ENCODE assay signal across 22 cellular contexts in the genomic region with DNA sequence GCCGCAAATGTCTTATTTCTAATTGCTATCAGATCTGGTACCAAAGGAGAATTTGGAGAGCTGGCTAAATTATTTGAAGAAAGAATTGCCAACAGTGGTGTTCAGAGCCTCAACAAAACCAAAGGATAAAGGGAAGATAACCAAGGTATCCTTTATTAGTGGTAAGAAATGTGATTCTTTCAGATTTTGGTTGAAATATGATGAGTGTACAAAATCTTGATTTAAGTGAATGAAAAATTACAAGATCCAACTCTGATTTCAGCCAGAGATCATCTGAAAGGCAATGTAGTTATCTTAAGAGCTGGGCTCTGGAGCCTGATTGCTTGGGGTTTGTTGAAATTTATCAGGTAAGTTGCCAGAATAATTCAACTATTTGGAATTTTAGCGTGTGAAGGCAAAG. TPM values are rescaled to one million over a fixed set of nuclear protein-coding genes. Genes with fewer than 3 reads are reported as not detected.
DNase-seq lines count a peak whose midpoint lies in the region; ATAC-seq and TF ChIP-seq lines count a peak whose summit lies in the region.
"Had no signal": no experiment of that assay in that cellular context is flagged by ENCODE, and none has a peak within 500 bp of the region (broad histone marks: within the 10 kb centered on the region; RNA-seq: fewer than 3 reads in every experiment).

No MANE protein-coding gene starts in this region.

- in situ Hi-C loops in IMR-90 (cut with MboI; ENCODE audit: low sequenced_read_pairs) = no loop called here

- peaks cover 74% of the 10 kb centered on the region for H3K4me1 Mint-ChIP-seq in activated CD4-positive, alpha-beta memory T cell treated with anti-CD3 and anti-CD28 coated beads for 36 hours (ENCODE audit: low read depth)
- peaks cover 54% of the 10 kb centered on the region for H3K4me1 Mint-ChIP-seq in activated CD4-positive, alpha-beta memory T cell treated with anti-CD3 and anti-CD28 coated beads, Interleukin-2, amount 10 ng/mL, durations not matched to agents 7 days and 5 days
- peaks cover 73% of the 10 kb centered on the region for H3K4me1 Mint-ChIP-seq in activated naive CD8-positive, alpha-beta T cell treated with anti-CD3 and anti-CD28 coated beads, Interleukin-2, amount 50 U/mL, for 24 hours
- H3K4me1 Mint-ChIP-seq in neural crest cell = peaks cover 26% of the 10 kb centered on the region

- TF ChIP-seq EP300 in stomach (IDR thresholded peaks at IDR 0.05) = no peak

- peaks cover 23% of the 10 kb centered on the region for H4K20me1 ChIP-seq in IMR-90 (ENCODE audit: insufficient read depth, low read length)

- CTCF ChIA-PET in activated CD4-positive, alpha-beta memory T cell treated with anti-CD3 and anti-CD28 coated beads for 36 hours (lab: Charles Lee) = no interaction called here
- CTCF ChIA-PET in activated CD4-positive, alpha-beta memory T cell treated with anti-CD3 and anti-CD28 coated beads, Interleukin-2, amount 10 ng/mL, durations not matched to agents 7 days and 5 days (lab: Charles Lee) = no interaction called here
- CTCF ChIA-PET in IMR-90 (lab: Yijun Ruan, JAX) = no interaction called here

- no peak for TF ChIP-seq CTCF in IMR-90 (conservative IDR thresholded peaks at IDR 0.05; ENCODE audit: low read depth, low read length)
- no peak for TF ChIP-seq CTCF in neural crest cell (conservative IDR thresholded peaks at IDR 0.05)
- TF ChIP-seq CTCF in stomach (IDR thresholded peaks at IDR 0.05) = no peak

- no peak overlapping the region for H3K4me3 Mint-ChIP-seq in activated CD4-positive, alpha-beta memory T cell treated with anti-CD3 and anti-CD28 coated beads for 36 hours
- no peak overlapping the region for H3K4me3 Mint-ChIP-seq in activated CD4-positive, alpha-beta memory T cell treated with anti-CD3 and anti-CD28 coated beads, Interleukin-2, amount 10 ng/mL, durations not matched to agents 7 days and 5 days
- H3K4me3 Mint-ChIP-seq in activated naive CD8-positive, alpha-beta T cell treated with anti-CD3 and anti-CD28 coated beads, Interleukin-2, amount 50 U/mL, for 24 hours = peak overlapping the region; percentile 42
- peak overlapping the region; percentile 75 for H3K4me3 Mint-ChIP-seq in neural crest cell
- H3K4me3 Mint-ChIP-seq: activated CD8-positive, alpha-beta memory T cell treated with anti-CD3 and anti-CD28 coated beads, Interleukin-2, amount 10 ng/mL, durations not matched to agents 7 days and 5 days had no signal

- H3K18ac ChIP-seq in IMR-90 (ENCODE audit: low read depth, low read length) = no peak overlapping the region

- H2AK9ac ChIP-seq in IMR-90 (replicated peaks; ENCODE audit: low read depth, low read length, poor library complexity) = no peak overlapping the region

- H3K4me2 ChIP-seq in IMR-90 (ENCODE audit: low read depth, low read length) = no peak overlapping the region
- H3K4me2 ChIP-seq: BLaER1 had no signal

- no peaks in the 10 kb centered on the region for H3K27me3 Mint-ChIP-seq in activated CD4-positive, alpha-beta memory T cell treated with anti-CD3 and anti-CD28 coated beads for 36 hours
- H3K27me3 Mint-ChIP-seq in activated CD4-positive, alpha-beta memory T cell treated with anti-CD3 and anti-CD28 coated beads, Interleukin-2, amount 10 ng/mL, durations not matched to agents 7 days and 5 days = no peaks in the 10 kb centered on the region
- no peaks in the 10 kb centered on the region for H3K27me3 Mint-ChIP-seq in activated naive CD8-positive, alpha-beta T cell treated with anti-CD3 and anti-CD28 coated beads, Interleukin-2, amount 50 U/mL, for 24 hours
- H3K27me3 Mint-ChIP-seq in neural crest cell (ENCODE audit: low read depth) = no peaks in the 10 kb centered on the region
- H3K27me3 Mint-ChIP-seq: activated CD8-positive, alpha-beta memory T cell treated with anti-CD3 and anti-CD28 coated beads, Interleukin-2, amount 10 ng/mL, durations not matched to agents 7 days and 5 days had no signal

- no peak overlapping the region for H3K27ac ChIP-seq in IMR-90 (ENCODE audit: insufficient read depth, low read length)
- H3K27ac ChIP-seq in stomach = peak overlapping the region in 1 of 5 donors; percentile 3
- H3K27ac ChIP-seq: BLaER1, gastroesophageal sphincter, spleen, upper lobe of left lung had no signal

- no peak overlapping the region for H2AFZ ChIP-seq in IMR-90 (replicated peaks; ENCODE audit: low read length, poor library complexity)

- H3K27me3 ChIP-seq in IMR-90 (ENCODE audit: control insufficient read depth, insufficient read depth, low read length) (no peaks in the 10 kb centered on the region), stomach (no peaks in the 10 kb centered on the region)
- H3K27me3 ChIP-seq: BLaER1, gastroesophageal sphincter, spleen, upper lobe of left lung had no signal

- peak overlapping the region; percentile 59 for H3K27ac Mint-ChIP-seq in activated CD4-positive, alpha-beta memory T cell treated with anti-CD3 and anti-CD28 coated beads for 36 hours
- no peak overlapping the region for H3K27ac Mint-ChIP-seq in activated CD4-positive, alpha-beta memory T cell treated with anti-CD3 and anti-CD28 coated beads, Interleukin-2, amount 10 ng/mL, durations not matched to agents 7 days and 5 days
- H3K27ac Mint-ChIP-seq in activated naive CD8-positive, alpha-beta T cell treated with anti-CD3 and anti-CD28 coated beads, Interleukin-2, amount 50 U/mL, for 24 hours = peak overlapping the region; percentile 70
- no peak overlapping the region for H3K27ac Mint-ChIP-seq in neural crest cell (ENCODE audit: unreplicated experiment)
- H3K27ac Mint-ChIP-seq: activated CD8-positive, alpha-beta memory T cell treated with anti-CD3 and anti-CD28 coated beads, Interleukin-2, amount 10 ng/mL, durations not matched to agents 7 days and 5 days had no signal

- no peak overlapping the region for H2BK5ac ChIP-seq in IMR-90 (ENCODE audit: low read depth, low read length, poor library complexity, severe bottlenecking)

- no peak overlapping the region for H2BK120ac ChIP-seq in IMR-90 (ENCODE audit: low read depth, low read length)

- H3K36me3 Mint-ChIP-seq in activated CD4-positive, alpha-beta memory T cell treated with anti-CD3 and anti-CD28 coated beads for 36 hours = peaks cover 96% of the 10 kb centered on the region
- H3K36me3 Mint-ChIP-seq in activated CD4-positive, alpha-beta memory T cell treated with anti-CD3 and anti-CD28 coated beads, Interleukin-2, amount 10 ng/mL, durations not matched to agents 7 days and 5 days (ENCODE audit: low read depth) = peaks cover 87% of the 10 kb centered on the region
- peaks cover 96% of the 10 kb centered on the region for H3K36me3 Mint-ChIP-seq in activated naive CD8-positive, alpha-beta T cell treated with anti-CD3 and anti-CD28 coated beads, Interleukin-2, amount 50 U/mL, for 24 hours (ENCODE audit: low read depth)
- peaks cover 35% of the 10 kb centered on the region for H3K36me3 Mint-ChIP-seq in neural crest cell (ENCODE audit: low read depth)

- TF ChIP-seq POLR2A in IMR-90 (IDR thresholded peaks at IDR 0.05; ENCODE audit: low read depth, low read length) (no peak), stomach (IDR thresholded peaks at IDR 0.05) (no peak)

- DNase-seq in activated CD4-positive, alpha-beta memory T cell treated with anti-CD3 and anti-CD28 coated beads for 36 hours = no peak
- DNase-seq in activated CD4-positive, alpha-beta memory T cell treated with anti-CD3 and anti-CD28 coated beads, Interleukin-2, amount 10 ng/mL, durations not matched to agents 7 days and 5 days = no peak
- DNase-seq in IMR-90 (no peak), neural crest cell (ENCODE audit: low read depth, low spot score) (no peak), stomach (no peak), RPMI8226 (no peak)
- no peak for DNase-seq in activated naive CD8-positive, alpha-beta T cell treated with anti-CD3 and anti-CD28 coated beads, Interleukin-2, amount 50 U/mL, for 24 hours
- DNase-seq: activated CD8-positive, alpha-beta memory T cell treated with anti-CD3 and anti-CD28 coated beads, Interleukin-2, amount 10 ng/mL, durations not matched to agents 7 days and 5 days; Calu3; effector CD8-positive, alpha-beta T cell; islet precursor cell; Karpas-422; NCI-H187; NCI-H69; spleen; stimulated activated CD4-positive, alpha-beta T cell treated with anti-CD3 and anti-CD28 coated beads, Interleukin-4, amount 100 ng/mL, for 24 hours; T1000; upper lobe of left lung had no signal

- H3K79me1 ChIP-seq in IMR-90 (ENCODE audit: low read depth in 1 of 2, low read length in 2 of 2) = peaks cover 44 to 70% of the 10 kb centered on the region in 2 experiments

- no peak overlapping the region for H3K14ac ChIP-seq in IMR-90 (replicated peaks; ENCODE audit: low read depth, low read length)

- H3K9me3 ChIP-seq in IMR-90 (ENCODE audit: control insufficient read depth, insufficient read depth, low read length) (no peaks in the 10 kb centered on the region), stomach (no peaks in the 10 kb centered on the region)
- H3K9me3 ChIP-seq: BLaER1, gastroesophageal sphincter, spleen, upper lobe of left lung had no signal

- H2AK5ac ChIP-seq in IMR-90 (ENCODE audit: low read depth, low read length) = no peak overlapping the region

- intact Hi-C loops in activated CD4-positive, alpha-beta memory T cell treated with anti-CD3 and anti-CD28 coated beads for 36 hours (cut with micrococcal nuclease) = no loop called here
- intact Hi-C loops in IMR-90 (cut with micrococcal nuclease) = no loop called here
- intact Hi-C loops in stomach (cut with DNase I; ENCODE audit: low total_unique reads) = no loop called here

- no peak overlapping the region for H3K4me3 ChIP-seq in IMR-90 (ENCODE audit: insufficient read depth, low read depth, low read length)
- H3K4me3 ChIP-seq in stomach = no peak overlapping the region
- H3K4me3 ChIP-seq: BLaER1, gastroesophageal sphincter, spleen, upper lobe of left lung had no signal

- H3K4me1 ChIP-seq in IMR-90 (ENCODE audit: control insufficient read depth, insufficient read depth, low read length) = peaks cover 5% of the 10 kb centered on the region; the same call in 1 of the 2 replicates
- H3K4me1 ChIP-seq in stomach = peaks cover 9 to 38% (median 38%) of the 10 kb centered on the region in 4 donors

- H3K23ac ChIP-seq in IMR-90 (ENCODE audit: low read depth, low read length) = no peak overlapping the region

- 100% methylated on average over 1 of the region's 2 CpGs; no CpG with 5 or more reads in 1 of the 2 experiments for WGBS in IMR-90 (ENCODE audit: extremely low coverage in 2 of 2, insufficient read length in 1 of 2), 2 experiments
- WGBS in stomach, 5 donors = 85 to 96% (median 91%) methylated on average over 2 of the region's 2 CpGs

- H3K4ac ChIP-seq in IMR-90 (ENCODE audit: low read depth, low read length) = no peak overlapping the region

- no peak overlapping the region for H4K5ac ChIP-seq in IMR-90 (ENCODE audit: low read depth, low read length)

- dilution Hi-C loops in IMR-90 (cut with HindIII; ENCODE audit: low sequenced_read_pairs, unreplicated experiment) = no loop called here

- H3K56ac ChIP-seq in IMR-90 (ENCODE audit: extremely low read depth, insufficient read depth, low read length) = no peak overlapping the region

- H3K36me3 ChIP-seq in IMR-90 (ENCODE audit: control insufficient read depth, insufficient read depth, low read length) = peaks cover 66% of the 10 kb centered on the region
- peaks cover 72 to 87% (median 86%) of the 10 kb centered on the region in 4 donors for H3K36me3 ChIP-seq in stomach

- no peak overlapping the region for H3K9ac ChIP-seq in IMR-90 (ENCODE audit: low read depth, low read length)
- H3K9ac ChIP-seq: BLaER1 had no signal

- no TSS peak for BruUV-seq in IMR-90 (replicated peaks; lab: Mats Ljungman, UMichigan)

- H3K9me3 Mint-ChIP-seq in activated CD4-positive, alpha-beta memory T cell treated with anti-CD3 and anti-CD28 coated beads for 36 hours = no peaks in the 10 kb centered on the region
- no peaks in the 10 kb centered on the region for H3K9me3 Mint-ChIP-seq in activated CD4-positive, alpha-beta memory T cell treated with anti-CD3 and anti-CD28 coated beads, Interleukin-2, amount 10 ng/mL, durations not matched to agents 7 days and 5 days
- no peaks in the 10 kb centered on the region for H3K9me3 Mint-ChIP-seq in activated naive CD8-positive, alpha-beta T cell treated with anti-CD3 and anti-CD28 coated beads, Interleukin-2, amount 50 U/mL, for 24 hours
- H3K9me3 Mint-ChIP-seq in neural crest cell = no peaks in the 10 kb centered on the region

- ATAC-seq in IMR-90 (ENCODE audit: low read depth) (no peak), GM19035 (IDR thresholded peaks at IDR 0.05; ENCODE audit: unreplicated experiment) (no peak)
- ATAC-seq in activated naive CD8-positive, alpha-beta T cell treated with anti-CD3 and anti-CD28 coated beads, Interleukin-2, amount 50 U/mL, for 24 hours = no peak
- ATAC-seq: activated CD4-positive, CD25-positive, alpha-beta regulatory T cell treated with anti-CD3 and anti-CD28 coated beads, Interleukin-2, amount 50 U/mL, for 24 hours; activated CD8-positive, alpha-beta memory T cell treated with anti-CD3 and anti-CD28 coated beads, Interleukin-2, amount 10 ng/mL, durations not matched to agents 7 days and 5 days; gastroesophageal sphincter had no signal

- H2BK15ac ChIP-seq in IMR-90 (ENCODE audit: low read depth, low read length) = no peak overlapping the region

- no peak overlapping the region for H4K91ac ChIP-seq in IMR-90 (ENCODE audit: insufficient read depth, low read depth, low read length)

- no peak overlapping the region for H2BK20ac ChIP-seq in IMR-90 (ENCODE audit: low read depth, low read length)

- no peak overlapping the region for H4K8ac ChIP-seq in IMR-90 (ENCODE audit: low read depth in 2 of 2, low read length in 2 of 2)

- POLR2A ChIA-PET in activated CD4-positive, alpha-beta memory T cell treated with anti-CD3 and anti-CD28 coated beads for 36 hours (lab: Charles Lee) = interaction anchor here (2.1 to 2.4 kb wide), 2 partner anchors 15 to 19 kb away, joined by 8 to 12 read pairs; a partner anchor contains a TSS
- POLR2A ChIA-PET in activated CD4-positive, alpha-beta memory T cell treated with anti-CD3 and anti-CD28 coated beads, Interleukin-2, amount 10 ng/mL, durations not matched to agents 7 days and 5 days (lab: Charles Lee) = interaction anchor here (1.1 to 6.3 kb wide), 4 partner anchors 13 to 39 kb away, joined by 3 to 78 read pairs (median 15); a partner anchor contains a TSS
- POLR2A ChIA-PET in IMR-90 (lab: Charles Lee; ENCODE audit: unreplicated experiment) = no interaction called here

- peaks cover 3% of the 10 kb centered on the region for H3K9me1 ChIP-seq in IMR-90 (ENCODE audit: insufficient read depth, low read length)

- no peak for TF ChIP-seq RAD21 in IMR-90 (IDR thresholded peaks at IDR 0.05; ENCODE audit: low read length)

RNA-seq across cellular contexts. Expression of a gene that starts 4.7 kb away (rescaled TPM):
- total RNA-seq in activated CD4-positive, alpha-beta memory T cell treated with anti-CD3 and anti-CD28 coated beads for 36 hours = 100 to 1,000 TPM; 167 to 172 TPM
- total RNA-seq in activated CD4-positive, alpha-beta memory T cell treated with anti-CD3 and anti-CD28 coated beads, Interleukin-2, amount 10 ng/mL, durations not matched to agents 7 days and 5 days = 10 to 100 TPM; 66.8 to 67.5 TPM
- total RNA-seq in IMR-90 (2012; rRNA removed) = 66.0 and 117 TPM in 2 replicates
- 69.7 and 90.4 TPM in 2 replicates for polyA plus RNA-seq in IMR-90 (2012; rRNA removed)
- 11.4 and 26.6 TPM in 2 replicates for polyA plus RNA-seq in IMR-90 (2012; cell fraction: cytosol; rRNA removed)
- 32.7 and 234 TPM in 2 replicates for polyA plus RNA-seq in IMR-90 (2012; cell fraction: nucleus; rRNA removed; ENCODE audit: low replicate concordance)
- 142 TPM in 2 replicates for total RNA-seq in neural crest cell
- total RNA-seq in stomach = 100 to 1,000 TPM in 1 of 5 donors, 10 to 100 TPM in 3, 1 to 10 TPM in 1; 5.8 to 114 (median 88.9) TPM
- polyA plus RNA-seq in stomach = 10 to 100 TPM; 37.9 to 69.1 (median 55.3) TPM

RNA-seq across cellular contexts. Expression of a gene that starts 4.8 kb away (rescaled TPM):
- total RNA-seq in activated CD4-positive, alpha-beta memory T cell treated with anti-CD3 and anti-CD28 coated beads for 36 hours = 10 to 100 TPM; 52.3 to 59.2 TPM
- total RNA-seq in activated CD4-positive, alpha-beta memory T cell treated with anti-CD3 and anti-CD28 coated beads, Interleukin-2, amount 10 ng/mL, durations not matched to agents 7 days and 5 days = 10 to 100 TPM; 69.0 to 70.2 TPM
- total RNA-seq in IMR-90 (2012; rRNA removed) (72.6 and 74.2 TPM in 2 replicates), neural crest cell (107 and 109 TPM in 2 replicates), stomach (100 to 1,000 TPM in 3 of 5 donors, 10 to 100 TPM in 2; 55.0 to 130 (median 105) TPM)
- polyA plus RNA-seq in IMR-90 (2012; rRNA removed) (16.5 and 16.6 TPM in 2 replicates), stomach (1 to 10 TPM; 6.0 to 8.4 (median 7.8) TPM)
- polyA plus RNA-seq in IMR-90 (2012; cell fraction: cytosol; rRNA removed) = 9.1 and 9.9 TPM in 2 replicates
- 11.0 and 21.9 TPM in 2 replicates for polyA plus RNA-seq in IMR-90 (2012; cell fraction: nucleus; rRNA removed; ENCODE audit: low replicate concordance)

RNA-seq across cellular contexts. Expression of a gene that starts 15.0 kb away (rescaled TPM):
- total RNA-seq in activated CD4-positive, alpha-beta memory T cell treated with anti-CD3 and anti-CD28 coated beads for 36 hours = 10 to 100 TPM; 34.1 to 36.9 TPM
- total RNA-seq in activated CD4-positive, alpha-beta memory T cell treated with anti-CD3 and anti-CD28 coated beads, Interleukin-2, amount 10 ng/mL, durations not matched to agents 7 days and 5 days = 10 to 100 TPM; 43.4 to 46.7 TPM
- total RNA-seq in IMR-90 (2012; rRNA removed) (65.3 and 87.8 TPM in 2 replicates), neural crest cell (64.1 and 69.9 TPM in 2 replicates), stomach (10 to 100 TPM in 4 of 5 donors, 1 to 10 TPM in 1; 9.4 to 81.9 (median 23.5) TPM)
- polyA plus RNA-seq in IMR-90 (2012; rRNA removed) (114 and 124 TPM in 2 replicates), stomach (10 to 100 TPM; 19.9 to 29.8 (median 24.7) TPM)
- polyA plus RNA-seq in IMR-90 (2012; cell fraction: cytosol; rRNA removed) = 56.9 and 58.9 TPM in 2 replicates
- 65.4 and 208 TPM in 2 replicates for polyA plus RNA-seq in IMR-90 (2012; cell fraction: nucleus; rRNA removed; ENCODE audit: low replicate concordance)

RNA-seq across cellular contexts. Expression of a gene that starts 15.3 kb away (rescaled TPM):
- 100 to 1,000 TPM; 132 TPM for total RNA-seq in activated CD4-positive, alpha-beta memory T cell treated with anti-CD3 and anti-CD28 coated beads for 36 hours
- 100 to 1,000 TPM; 107 to 108 TPM for total RNA-seq in activated CD4-positive, alpha-beta memory T cell treated with anti-CD3 and anti-CD28 coated beads, Interleukin-2, amount 10 ng/mL, durations not matched to agents 7 days and 5 days
- 50.5 and 102 TPM in 2 replicates for total RNA-seq in IMR-90 (2012; rRNA removed)
- 111 and 124 TPM in 2 replicates for polyA plus RNA-seq in IMR-90 (2012; rRNA removed)
- 156 and 226 TPM in 2 replicates for polyA plus RNA-seq in IMR-90 (2012; cell fraction: cytosol; rRNA removed)
- 32.6 and 43.0 TPM in 2 replicates for polyA plus RNA-seq in IMR-90 (2012; cell fraction: nucleus; rRNA removed; ENCODE audit: low replicate concordance)
- 101 and 109 TPM in 2 replicates for total RNA-seq in neural crest cell
- 100 to 1,000 TPM in 1 of 5 donors, 10 to 100 TPM in 2, 1 to 10 TPM in 1, under 1 TPM in 1; 0.58 to 332 (median 57.5) TPM for total RNA-seq in stomach
- 100 to 1,000 TPM; 108 to 148 (median 118) TPM for polyA plus RNA-seq in stomach

Comparison
In these comparisons a context has a peak if more than half of its experiments do, and no peak if none do; other contexts are left out.
1. H3K27ac Mint-ChIP-seq: peak in activated CD4-positive, alpha-beta memory T cell treated with anti-CD3 and anti-CD28 coated beads for 36 hours (single experiment) and activated naive CD8-positive, alpha-beta T cell treated with anti-CD3 and anti-CD28 coated beads, Interleukin-2, amount 50 U/mL, for 24 hours (single experiment); none in activated CD4-positive, alpha-beta memory T cell treated with anti-CD3 and anti-CD28 coated beads, Interleukin-2, amount 10 ng/mL, durations not matched to agents 7 days and 5 days (single experiment) and neural crest cell (single experiment).
2. H3K4me3 Mint-ChIP-seq: peak in activated naive CD8-positive, alpha-beta T cell treated with anti-CD3 and anti-CD28 coated beads, Interleukin-2, amount 50 U/mL, for 24 hours (single experiment) and neural crest cell (single experiment); none in activated CD4-positive, alpha-beta memory T cell treated with anti-CD3 and anti-CD28 coated beads for 36 hours (single experiment) and activated CD4-positive, alpha-beta memory T cell treated with anti-CD3 and anti-CD28 coated beads, Interleukin-2, amount 10 ng/mL, durations not matched to agents 7 days and 5 days (single experiment).